In the genomic region with DNA sequence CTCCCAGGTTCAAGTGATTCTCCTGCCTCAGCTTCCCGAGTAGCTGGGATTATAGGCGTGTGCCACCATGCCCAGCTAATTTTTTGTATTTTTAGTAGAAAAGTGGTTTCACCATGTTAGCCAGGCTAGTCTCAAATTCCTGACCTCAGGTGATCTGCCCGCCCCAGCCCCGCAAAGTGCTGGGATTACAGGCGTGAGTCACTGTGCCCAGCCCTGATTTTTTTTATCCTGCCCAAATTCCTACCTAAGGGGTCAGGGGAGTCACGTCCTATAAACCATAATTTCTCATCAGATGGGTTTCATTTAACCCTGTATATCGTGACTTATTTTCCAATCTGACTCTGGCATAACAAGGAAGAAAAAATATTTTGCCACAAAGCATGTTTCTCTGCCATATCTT, we compare ENCODE assay signal across 6 cellular contexts.
DNase-seq lines count a peak whose midpoint lies in the region; ATAC-seq and TF ChIP-seq lines count a peak whose summit lies in the region.
"Not testable (repeated sequence)": the region's sequence is repeated elsewhere in the genome, so short reads cannot be mapped to it uniquely, and the experiment has no call there.

No MANE protein-coding gene starts in this region.

- H3K4me2 ChIP-seq in PC-3 (ENCODE audit: low read length); mammary epithelial cell (ENCODE audit: insufficient read depth, low read depth, low read length): not testable (repeated sequence)

- 45% methylated on average over 7 of the region's 7 CpGs for WGBS in mammary epithelial cell (ENCODE audit: low coverage, missing lambda C conversion rate)

- TF ChIP-seq CTCF in PC-3 (conservative IDR thresholded peaks at IDR 0.05; ENCODE audit: low read depth, low read length); RWPE2 (IDR thresholded peaks at IDR 0.05; ENCODE audit: poor library complexity, severe bottlenecking); mammary epithelial cell (conservative IDR thresholded peaks at IDR 0.05 in 1 of 2, IDR thresholded peaks at IDR 0.05 in 1 of 2; ENCODE audit: extremely low read depth in 1 of 2, insufficient read depth in 1 of 2, low read depth in 1 of 2, low read length in 2 of 2); epithelial cell of esophagus (IDR thresholded peaks at IDR 0.05; ENCODE audit: insufficient read depth, low read depth, low read length, missing control alignments): not testable (repeated sequence)

- intact Hi-C loops in PC-3 (cut with micrococcal nuclease); mammary epithelial cell (cut with micrococcal nuclease): not testable (repeated sequence)

- dilution Hi-C loops in mammary epithelial cell (cut with HindIII; ENCODE audit: low sequenced_read_pairs), result not testable (repeated sequence)

- H3K9ac ChIP-seq in PC-3 (ENCODE audit: low read length); mammary epithelial cell (ENCODE audit: insufficient read depth, low read length): not testable (repeated sequence)

- BruUV-seq in PC-3 (replicated peaks; lab: Mats Ljungman, UMichigan); mammary epithelial cell (replicated peaks; lab: Mats Ljungman, UMichigan): not testable (repeated sequence)

- H4K20me1 ChIP-seq in PC-3 (ENCODE audit: low read length); mammary epithelial cell (ENCODE audit: insufficient read depth, low read length): not testable (repeated sequence)

- not testable (repeated sequence) for H3K4me1 ChIP-seq in PC-3 (ENCODE audit: insufficient read depth, low read length); mammary epithelial cell (ENCODE audit: insufficient read depth, low read length)
- H3K4me1 ChIP-seq in RWPE2 (ENCODE audit: insufficient read depth, poor library complexity, severe bottlenecking), result peaks cover 16% of the 10 kb centered on the region

- H3K27ac ChIP-seq in PC-3 (ENCODE audit: low read length); mammary epithelial cell (ENCODE audit: insufficient read depth, low read depth, low read length): not testable (repeated sequence)
- H3K27ac ChIP-seq in RWPE2 (ENCODE audit: poor library complexity, severe bottlenecking), result peak overlapping the region; percentile 58

- not testable (repeated sequence) for H3K4me3 ChIP-seq in PC-3 (ENCODE audit: low read length); RWPE2 (ENCODE audit: severe bottlenecking); mammary epithelial cell (replicated peaks in 1 of 3; ENCODE audit: insufficient read depth in 1 of 3, low read depth in 2 of 3, low read length in 3 of 3); epithelial cell of esophagus (ENCODE audit: low read length)

- H2AFZ ChIP-seq in PC-3 (ENCODE audit: low read length); mammary epithelial cell (ENCODE audit: low read depth, low read length): not testable (repeated sequence)

- H3K9me3 ChIP-seq in PC-3 (ENCODE audit: low read length); RWPE2 (ENCODE audit: severe bottlenecking); mammary epithelial cell (replicated peaks; ENCODE audit: insufficient read depth, low read length): not testable (repeated sequence)

- POLR2A ChIA-PET in PC-3 (lab: Charles Lee; ENCODE audit: unreplicated experiment), result not testable (repeated sequence)

- in situ Hi-C loops in mammary epithelial cell (cut with MboI; ENCODE audit: low sequenced_read_pairs in 2 of 2), result not testable (repeated sequence)

- not testable (repeated sequence) for H3K36me3 ChIP-seq in PC-3 (ENCODE audit: low read depth, low read length); RWPE2 (ENCODE audit: low read depth); mammary epithelial cell (ENCODE audit: insufficient read depth, low read length)

- CTCF ChIA-PET in PC-3 (lab: Charles Lee); mammary epithelial cell (lab: Charles Lee; ENCODE audit: low non-redundant PET): not testable (repeated sequence)

- not testable (repeated sequence) for H3K27me3 ChIP-seq in PC-3 (ENCODE audit: low read length); RWPE2 (ENCODE audit: insufficient read depth, poor library complexity, severe bottlenecking); mammary epithelial cell (ENCODE audit: insufficient read depth, low read length)

- not testable (repeated sequence) for H3K9me2 ChIP-seq in PC-3 (replicated peaks; ENCODE audit: low read length)

- not testable (repeated sequence) for ATAC-seq in PC-3
- peak; percentile 72 for ATAC-seq in RWPE2 (ENCODE audit: low read depth)

- not testable (repeated sequence) for H3F3A ChIP-seq in PC-3 (ENCODE audit: low read length, unreplicated experiment)

- DNase-seq in A172 (ENCODE audit: low spot score) (peak; percentile 0), HT-29 (ENCODE audit: low spot score) (peak; percentile 8), PC-3 (peak; percentile 19), RWPE2 (ENCODE audit: low spot score) (peak; percentile 38), mammary epithelial cell (peak; percentile 11), epithelial cell of esophagus (ENCODE audit: low read depth) (peak; percentile 14)

- not testable (repeated sequence) for H3K79me2 ChIP-seq in PC-3 (ENCODE audit: low read length); mammary epithelial cell (ENCODE audit: insufficient read depth, low read length)
